25 cellular contexts compared by ENCODE assay signal in the genomic region with DNA sequence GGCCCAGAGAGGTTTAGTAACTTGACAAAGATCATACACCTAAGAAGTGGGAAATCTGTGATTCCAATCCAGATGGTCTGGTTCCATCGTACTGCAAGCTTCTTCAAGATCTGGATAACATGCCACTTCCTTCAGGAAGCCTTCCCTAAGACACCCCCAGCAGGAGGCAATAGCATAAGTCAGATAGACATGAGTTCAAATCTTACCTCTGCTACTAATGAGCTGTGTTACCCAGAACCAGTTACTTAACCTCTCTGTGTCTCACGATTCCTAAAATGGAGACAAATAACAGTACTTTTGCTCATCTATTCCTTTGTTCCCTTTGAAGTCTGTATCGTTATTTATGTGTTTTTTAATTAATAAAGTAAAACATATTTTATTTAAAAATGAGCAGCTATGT. TPM values are rescaled to one million over a fixed set of nuclear protein-coding genes. Genes with fewer than 3 reads are reported as not detected.
"Had no signal": no experiment of that assay in that cellular context is flagged by ENCODE, and none has a peak within 500 bp of the region (broad histone marks: within the 10 kb centered on the region; RNA-seq: fewer than 3 reads in every experiment).

No MANE protein-coding gene starts in this region.

- ATAC-seq: activated CD8-positive, alpha-beta T cell treated with anti-CD3 and anti-CD28 coated beads for 36 hours; activated T-cell treated with anti-CD3 and anti-CD28 coated beads, Interleukin-2, amount 50 U/mL, for 72 hours; activated T-helper 17 cell treated with anti-CD3 and anti-CD28 coated beads, Interleukin-2, amount 50 U/mL, for 72 hours had no signal

- DNase-seq: activated CD4-positive, alpha-beta T cell treated with anti-CD3 and anti-CD28 coated beads, Interleukin-2, amount 10 ng/mL, durations not matched to agents 24 days and 14 days; activated CD4-positive, alpha-beta T cell treated with anti-CD3 and anti-CD28 coated beads, Interleukin-2, amount 50 U/mL, for 4 hours; activated CD8-positive, alpha-beta T cell treated with anti-CD3 and anti-CD28 coated beads for 36 hours; activated effector memory CD4-positive, alpha-beta T cell treated with anti-CD3 and anti-CD28 coated beads, Interleukin-2, amount 50 U/mL, for 16 hours; activated naive CD4-positive, alpha-beta T cell; activated naive CD4-positive, alpha-beta T cell treated with anti-CD3 and anti-CD28 coated beads, Interleukin-2, amount 50 U/mL, for 16 hours; activated naive CD8-positive, alpha-beta T cell treated with anti-CD3 and anti-CD28 coated beads for 36 hours; activated T-cell treated with anti-CD3 and anti-CD28 coated beads, Interleukin-2, amount 50 U/mL, for 1 hour; activated T-cell treated with anti-CD3 and anti-CD28 coated beads, Interleukin-2, amount 50 U/mL, for 72 hours; amniotic stem cell; central memory CD4-positive, alpha-beta T cell; MM.1S; NCI-H146; NCI-H187 treated with DMSO at 0.1 percent for 48 hours; NCI-H2081; NCI-H524 treated with DMSO at 0.1 percent for 48 hours; RPMI8226 had no signal

- H3K27me3 ChIP-seq: body of pancreas had no signal

- H3K36me3 ChIP-seq: SJSA1 had no signal

- FAIRE-seq: astrocyte, bronchial epithelial cell, TTC549 had no signal

- H3K4me1 ChIP-seq: SJSA1 had no signal

- H3K9ac ChIP-seq: KMS-11, SK-N-SH had no signal

- H3K4me3 ChIP-seq: body of pancreas, SJSA1 had no signal

- H3K27ac ChIP-seq: KMS-11, SJSA1 had no signal

- H3K4me2 ChIP-seq: KMS-11, SK-N-SH had no signal

- H3K9me3 ChIP-seq: body of pancreas, SJSA1, SK-N-SH had no signal

RNA-seq across cellular contexts. Expression of gene OCSTAMP, which starts 22.3 kb away (rescaled TPM):
- polyA plus RNA-seq: SK-N-SH had no signal
